8 cellular contexts compared by ENCODE assay signal in genomic region chr1:36703526-36704208, GRCh38.
DNase-seq lines count a peak whose midpoint lies in the region; ATAC-seq and TF ChIP-seq lines count a peak whose summit lies in the region.

No MANE protein-coding gene starts in this region.

- peak; percentile 91 for TF ChIP-seq CTCF in AG04449 (IDR thresholded peaks at IDR 0.05; ENCODE audit: insufficient read depth, low read length, missing control alignments)

- DNase-seq in AG04449 (ENCODE audit: low read depth, low spot score) (no peak), NCI-H187 treated with DMSO at 0.1 percent for 48 hours (lab: John Stamatoyannopoulos, UW) (peak; percentile 24), T-helper 1 cell (peak in 3 of 5 donors; percentile 11 to 50 (median 18)), astrocyte of the hippocampus (ENCODE audit: low read depth, low spot score) (peak; percentile 75), hypothalamus (lab: John Stamatoyannopoulos, UW) (peak in 49 of 51 donors; percentile 28 to 89 (median 73)), skeletal muscle cell (ENCODE audit: low read depth) (peak; percentile 10)

- peak; percentile 47 for ATAC-seq in GM19463 (IDR thresholded peaks at IDR 0.05; ENCODE audit: unreplicated experiment)
- no peak for ATAC-seq in GM21367 (IDR thresholded peaks at IDR 0.05; ENCODE audit: unreplicated experiment)

- H3K4me3 ChIP-seq in AG04449 (ENCODE audit: low read depth, low read length), result no peak overlapping the region
- H3K4me3 ChIP-seq in skeletal muscle cell (ENCODE audit: low read depth, low read length), result no peak overlapping the region

- POLR2A ChIA-PET in AG04449 (lab: Yijun Ruan, JAX), result no interaction called here

- CTCF ChIA-PET in AG04449 (lab: Yijun Ruan, JAX), result no interaction called here
